ENCODE assay signal across 18 cellular contexts in the genomic region with DNA sequence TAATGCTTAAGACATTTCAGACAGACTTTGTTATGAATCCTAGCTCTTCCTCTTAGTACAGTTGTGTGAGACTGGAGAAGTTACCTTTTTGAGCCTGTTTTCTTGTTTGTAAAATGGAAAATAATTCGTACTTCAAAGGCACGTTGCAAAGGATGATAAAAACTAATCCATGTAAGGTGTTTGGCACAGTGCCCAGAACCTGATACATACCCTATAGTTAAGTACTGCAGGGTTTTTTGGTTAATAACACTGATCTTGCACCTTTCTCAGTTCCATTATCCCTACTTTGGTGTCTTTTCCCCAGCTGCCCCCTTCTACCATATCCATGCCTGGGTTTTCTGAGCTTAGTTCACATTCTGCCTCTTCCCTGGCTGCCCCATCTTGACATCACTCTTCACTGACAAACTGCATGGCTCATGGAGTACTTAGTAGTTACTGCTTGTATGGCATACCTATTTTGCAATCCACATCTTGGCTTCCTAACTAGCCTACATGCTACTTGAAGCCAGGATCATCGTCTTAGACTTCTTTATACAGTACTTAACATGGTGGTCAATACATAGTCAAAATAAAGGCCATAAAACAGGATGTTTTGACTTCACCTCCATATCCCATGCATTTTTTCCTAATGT. TPM values are rescaled to one million over a fixed set of nuclear protein-coding genes. Genes with fewer than 3 reads are reported as not detected.
DNase-seq lines count a peak whose midpoint lies in the region; ATAC-seq, FAIRE-seq and TF ChIP-seq lines count a peak whose summit lies in the region.
"Had no signal": no experiment of that assay in that cellular context is flagged by ENCODE, and none has a peak within 500 bp of the region (broad histone marks: within the 10 kb centered on the region; RNA-seq: fewer than 3 reads in every experiment).

No MANE protein-coding gene starts in this region.

- 94 to 100% methylated on average over 1 to 3 of the region's 3 CpGs for WGBS in endodermal cell (ENCODE audit: insufficient coverage in 1 of 2, insufficient read length in 1 of 2), 2 experiments

- H3K9me3 ChIP-seq in keratinocyte (ENCODE audit: control insufficient read depth, low read depth, low read length) (no peaks in the 10 kb centered on the region), endodermal cell (ENCODE audit: control insufficient read depth, low read length) (peaks cover 8% of the 10 kb centered on the region)
- H3K9me3 ChIP-seq: Caco-2, heart right ventricle had no signal

- ATAC-seq in activated T-helper 17 cell treated with anti-CD3 and anti-CD28 coated beads, Interleukin-2, amount 50 U/mL, for 72 hours (replicated peaks), result no peak
- ATAC-seq in GM21737 (IDR thresholded peaks at IDR 0.05; ENCODE audit: unreplicated experiment), result no peak
- ATAC-seq in HG03039 (IDR thresholded peaks at IDR 0.05; ENCODE audit: unreplicated experiment), result no peak

- peaks cover 9% of the 10 kb centered on the region for H3K9me3 Mint-ChIP-seq in activated T-helper 17 cell treated with anti-CD3 and anti-CD28 coated beads, Interleukin-2, amount 50 U/mL, for 72 hours
- H3K9me3 Mint-ChIP-seq in endodermal cell, result peaks cover 9% of the 10 kb centered on the region

- no peaks in the 10 kb centered on the region for H3K27me3 Mint-ChIP-seq in activated T-helper 17 cell treated with anti-CD3 and anti-CD28 coated beads, Interleukin-2, amount 50 U/mL, for 72 hours
- peaks cover 1% of the 10 kb centered on the region for H3K27me3 Mint-ChIP-seq in endodermal cell (ENCODE audit: insufficient read depth)
- H3K27me3 Mint-ChIP-seq: type B pancreatic cell had no signal

- H3K4me1 ChIP-seq in keratinocyte (ENCODE audit: control insufficient read depth, extremely low read depth, insufficient read depth, low read length), result peaks cover 17% of the 10 kb centered on the region
- H3K4me1 ChIP-seq in endodermal cell (ENCODE audit: control insufficient read depth, insufficient read depth, low read length), result no peaks in the 10 kb centered on the region

- peaks cover 19% of the 10 kb centered on the region for H3K4me1 Mint-ChIP-seq in activated T-helper 17 cell treated with anti-CD3 and anti-CD28 coated beads, Interleukin-2, amount 50 U/mL, for 72 hours
- no peaks in the 10 kb centered on the region for H3K4me1 Mint-ChIP-seq in endodermal cell
- H3K4me1 Mint-ChIP-seq: activated B cell treated with CpG ODN at 0.5 μM for 24 hours had no signal

- peak; percentile 78 for FAIRE-seq in keratinocyte (lab: Jason Lieb, UNC)
- FAIRE-seq: kidney had no signal

- dilution Hi-C loops in keratinocyte (cut with MboI; ENCODE audit: extremely low pct_ligation_motif_present, low sequenced_read_pairs), result no loop called here

- H3K36me3 Mint-ChIP-seq in activated T-helper 17 cell treated with anti-CD3 and anti-CD28 coated beads, Interleukin-2, amount 50 U/mL, for 72 hours (ENCODE audit: low read depth), result no peaks in the 10 kb centered on the region
- H3K36me3 Mint-ChIP-seq in endodermal cell (ENCODE audit: low read depth), result peaks cover 3% of the 10 kb centered on the region
- H3K36me3 Mint-ChIP-seq: type B pancreatic cell had no signal

- H3K36me3 ChIP-seq in keratinocyte (ENCODE audit: control insufficient read depth in 2 of 2, extremely low read depth in 1 of 2, insufficient read depth in 2 of 2, low read length in 2 of 2), result no peaks in the 10 kb centered on the region
- no peaks in the 10 kb centered on the region for H3K36me3 ChIP-seq in endodermal cell (ENCODE audit: control insufficient read depth, insufficient read depth, low read length)
- H3K36me3 ChIP-seq: heart right ventricle had no signal

- H3K9me1 ChIP-seq in keratinocyte (ENCODE audit: control insufficient read depth, extremely low read depth, insufficient read depth, low read length), result no peaks in the 10 kb centered on the region

- no peak overlapping the region for H3K4me2 ChIP-seq in keratinocyte (ENCODE audit: control insufficient read depth, extremely low read depth, insufficient read depth, low read depth, low read length)

- H3K27me3 ChIP-seq in keratinocyte (ENCODE audit: control insufficient read depth, extremely low read depth, insufficient read depth, low read length) (no peaks in the 10 kb centered on the region), endodermal cell (ENCODE audit: control insufficient read depth, insufficient read depth, low read length, poor library complexity, severe bottlenecking) (no peaks in the 10 kb centered on the region)
- H3K27me3 ChIP-seq: heart right ventricle had no signal

- H4K20me1 ChIP-seq in keratinocyte (ENCODE audit: control insufficient read depth, extremely low read depth, insufficient read depth, low read length), result no peaks in the 10 kb centered on the region

- H3K9ac ChIP-seq in keratinocyte (ENCODE audit: control insufficient read depth, extremely low read depth, insufficient read depth, low read length) (no peak overlapping the region), endodermal cell (ENCODE audit: extremely low read depth, low read length, poor library complexity, severe bottlenecking) (no peak overlapping the region)

- DNase-seq in NCI-H748 (lab: John Stamatoyannopoulos, UW; ENCODE audit: unreplicated experiment), result peak; percentile 49
- DNase-seq in NCI-H748 treated with DMSO at 0.1 percent for 48 hours (lab: John Stamatoyannopoulos, UW), result no peak
- peak; percentile 12 for DNase-seq in Jurkat, Clone E6-1 (ENCODE audit: low read depth, low spot score)
- DNase-seq in keratinocyte (ENCODE audit: low read depth, low spot score), result no peak
- no peak for DNase-seq in endodermal cell
- DNase-seq: activated B cell treated with CpG ODN at 0.5 μM for 24 hours; activated CD8-positive, alpha-beta memory T cell treated with anti-CD3 and anti-CD28 coated beads, Interleukin-2, amount 50 U/mL, for 4 hours; Caco-2; cerebellar nuclear complex; heart right ventricle; kidney; stimulated activated naive CD4-positive, alpha-beta T cell had no signal

- TF ChIP-seq CTCF in keratinocyte (optimal IDR thresholded peaks at IDR 0.05 in 1 of 3, IDR thresholded peaks at IDR 0.05 in 1 of 3, conservative IDR thresholded peaks at IDR 0.05 in 1 of 3; ENCODE audit: extremely low read depth in 1 of 3, insufficient read depth in 2 of 3, low read length in 3 of 3) (no peak), endodermal cell (conservative IDR thresholded peaks at IDR 0.05) (no peak)

- no peaks in the 10 kb centered on the region for H3K79me2 ChIP-seq in keratinocyte (ENCODE audit: control insufficient read depth, insufficient read depth, low read length)

- H2AFZ ChIP-seq in keratinocyte (ENCODE audit: control insufficient read depth, low read length), result no peak overlapping the region

- H3K27ac ChIP-seq in keratinocyte (ENCODE audit: control insufficient read depth, insufficient read depth, low read length) (no peak overlapping the region), endodermal cell (ENCODE audit: low read depth, low read length) (no peak overlapping the region)
- H3K27ac ChIP-seq: heart right ventricle had no signal

- peak overlapping the region; percentile 18 for H3K4me3 Mint-ChIP-seq in activated T-helper 17 cell treated with anti-CD3 and anti-CD28 coated beads, Interleukin-2, amount 50 U/mL, for 72 hours
- H3K4me3 Mint-ChIP-seq in endodermal cell, result no peak overlapping the region
- H3K4me3 Mint-ChIP-seq: activated B cell treated with CpG ODN at 0.5 μM for 24 hours had no signal

- H3K27ac Mint-ChIP-seq in activated T-helper 17 cell treated with anti-CD3 and anti-CD28 coated beads, Interleukin-2, amount 50 U/mL, for 72 hours, result peak overlapping the region; percentile 75
- no peak overlapping the region for H3K27ac Mint-ChIP-seq in endodermal cell
- H3K27ac Mint-ChIP-seq: activated B cell treated with CpG ODN at 0.5 μM for 24 hours, type B pancreatic cell had no signal

- no peak overlapping the region for H3K4me3 ChIP-seq in Jurkat, Clone E6-1 (ENCODE audit: low read length)
- H3K4me3 ChIP-seq in keratinocyte (ENCODE audit: control insufficient read depth in 2 of 3, extremely low read depth in 1 of 3, insufficient read depth in 2 of 3, low read depth in 1 of 3, low read length in 3 of 3), result no peak overlapping the region
- H3K4me3 ChIP-seq in endodermal cell (ENCODE audit: low read length), result no peak overlapping the region
- H3K4me3 ChIP-seq: heart right ventricle had no signal

RNA-seq across cellular contexts. Expression of gene CCDC185, which starts 10.1 kb away (rescaled TPM):
- polyA plus RNA-seq in Jurkat, Clone E6-1 (2012; ENCODE audit: insufficient read depth, insufficient read length), result not detected
- not detected for total RNA-seq in activated T-helper 17 cell treated with anti-CD3 and anti-CD28 coated beads, Interleukin-2, amount 50 U/mL, for 72 hours
- polyA plus RNA-seq in keratinocyte, result not detected in 3 replicates
- not detected for polyA plus RNA-seq in keratinocyte (2011; ENCODE audit: low read depth)
- not detected in 2 replicates for polyA plus RNA-seq in keratinocyte (2011; cell fraction: cytosol; rRNA removed)
- polyA plus RNA-seq in keratinocyte (2011; cell fraction: nucleus; rRNA removed), result not detected in 2 replicates
- polyA plus RNA-seq in keratinocyte (2012; ENCODE audit: low replicate concordance), result not detected in 2 replicates
- not detected in 3 replicates for polyA minus RNA-seq in keratinocyte
- not detected for polyA minus RNA-seq in keratinocyte (2011; cell fraction: cytosol; rRNA and poly(A)+ RNA removed)
- not detected in 2 replicates for polyA minus RNA-seq in keratinocyte (2011; cell fraction: nucleus; rRNA and poly(A)+ RNA removed)
- not detected for total RNA-seq in endodermal cell
- polyA plus RNA-seq in endodermal cell (2013, experiment 1 of 2), result not detected
- polyA plus RNA-seq in endodermal cell (2013, experiment 2 of 2), result not detected
- total RNA-seq: activated B cell treated with CpG ODN at 0.5 μM for 24 hours; activated naive CD4-positive, alpha-beta T cell treated with anti-CD3 and anti-CD28 coated beads, Interleukin-2, amount 50 U/mL, for 72 hours; Caco-2; heart right ventricle; T-helper 1 cell treated with Interleukin-12 subunit alpha and Interleukin-12 subunit beta and Interleukin-4 antibody, amounts not matched to agents 30 ng/mL and 1 ng/mL, for 36 hours had no signal
- polyA plus RNA-seq: heart right ventricle had no signal

RNA-seq across cellular contexts. Expression of gene SUSD4, which starts 39.3 kb away (rescaled TPM):
- 27.6 TPM for polyA plus RNA-seq in Jurkat, Clone E6-1 (2012; ENCODE audit: insufficient read depth, insufficient read length)
- total RNA-seq in activated T-helper 17 cell treated with anti-CD3 and anti-CD28 coated beads, Interleukin-2, amount 50 U/mL, for 72 hours, result under 1 TPM; 0.11 to 0.42 TPM
- polyA plus RNA-seq in keratinocyte, result 1.6 to 2.0 TPM (median 1.6 TPM) in 3 replicates
- 0.67 TPM for polyA plus RNA-seq in keratinocyte (2011; ENCODE audit: low read depth)
- polyA plus RNA-seq in keratinocyte (2011; cell fraction: cytosol; rRNA removed), result 0.73 and 0.94 TPM in 2 replicates
- 2.3 and 4.6 TPM in 2 replicates for polyA plus RNA-seq in keratinocyte (2011; cell fraction: nucleus; rRNA removed)
- 0.83 and 1.3 TPM in 2 replicates for polyA plus RNA-seq in keratinocyte (2012; ENCODE audit: low replicate concordance)
- polyA minus RNA-seq in keratinocyte, result 0.29 to 2.2 TPM (median 0.56 TPM) in 3 replicates
- polyA minus RNA-seq in keratinocyte (2011; cell fraction: cytosol; rRNA and poly(A)+ RNA removed), result not detected
- 0.70 and 1.7 TPM in 2 replicates for polyA minus RNA-seq in keratinocyte (2011; cell fraction: nucleus; rRNA and poly(A)+ RNA removed)
- total RNA-seq in endodermal cell, result under 1 TPM; 0.58 to 0.92 TPM
- polyA plus RNA-seq in endodermal cell (2013, experiment 1 of 2), result 2.3 TPM
- 2.8 TPM for polyA plus RNA-seq in endodermal cell (2013, experiment 2 of 2)
- total RNA-seq: activated B cell treated with CpG ODN at 0.5 μM for 24 hours had no signal

Comparison
In these comparisons a context has a peak if more than half of its experiments do, and no peak if none do; other contexts are left out.
1. DNase-seq: peak in NCI-H748 (single experiment) and Jurkat, Clone E6-1 (single experiment); none in NCI-H748 treated with DMSO at 0.1 percent for 48 hours (single experiment), keratinocyte (single experiment) and endodermal cell (single experiment).